Comparison of ENCODE assay signal across 8 cellular contexts in genomic region chr12:46383654-46384450, GRCh38. TPM values are rescaled to one million over a fixed set of nuclear protein-coding genes. Genes with fewer than 3 reads are reported as not detected.
A peak's percentile ranks its signal among the peaks of the same experiment; 100 is the strongest.
DNase-seq lines count a peak whose midpoint lies in the region; ATAC-seq and TF ChIP-seq lines count a peak whose summit lies in the region.

No MANE protein-coding gene starts in this region.

- peak overlapping the region; percentile 89 for H3K9ac ChIP-seq in HCT116 (ENCODE audit: low read length)
- peak overlapping the region; percentile 94 for H3K9ac ChIP-seq in mammary epithelial cell (ENCODE audit: insufficient read depth, low read length)

- DNase-seq in GM12864 (ENCODE audit: low read depth) (no peak), HCT116 (ENCODE audit: low read depth, low spot score) (peak; percentile 62), NAMALWA (ENCODE audit: low spot score) (peak; percentile 81), mammary epithelial cell (peak; percentile 86), kidney epithelial cell (ENCODE audit: low read depth) (no peak), cortex of kidney (lab: John Stamatoyannopoulos, UW) (no peak)
- DNase-seq in stimulated activated CD4-positive, alpha-beta T cell treated with anti-CD3 and anti-CD28 coated beads, Interleukin-15, amount 100 ng/mL, for 1 hour (ENCODE audit: low read depth in 1 of 2, low spot score in 1 of 2) = peak; percentile 34 to 45

- H3K4me2 ChIP-seq in HCT116 (ENCODE audit: low read length) = peak overlapping the region; percentile 90
- H3K4me2 ChIP-seq in mammary epithelial cell (ENCODE audit: insufficient read depth, low read depth, low read length) = peak overlapping the region; percentile 77

- in situ Hi-C loops in mammary epithelial cell (cut with MboI; ENCODE audit: low sequenced_read_pairs in 2 of 2) = loop anchor here (10.0 to 25.0 kb wide), 3 partner anchors 161 to 281 kb away; no protein-coding TSS in a partner anchor

- RAD21 ChIA-PET in HCT116 (lab: Charles Lee; ENCODE audit: low non-redundant PET in 1 of 2, low total read pairs in 2 of 2, uncharacterized antibody in 2 of 2, unreplicated experiment in 2 of 2) = interaction anchor here in 1 of 2 experiments (1.0 kb wide), 1 partner anchor 278 kb away, joined by 3 read pairs; no protein-coding TSS in a partner anchor

- no peaks in the 10 kb centered on the region for H3K36me3 ChIP-seq in HCT116 (ENCODE audit: control insufficient read depth in 1 of 2, insufficient read depth in 2 of 2, low read length in 2 of 2)
- H3K36me3 ChIP-seq in mammary epithelial cell (ENCODE audit: insufficient read depth, low read length) = no peaks in the 10 kb centered on the region
- no peaks in the 10 kb centered on the region for H3K36me3 ChIP-seq in kidney epithelial cell (ENCODE audit: control insufficient read depth, insufficient read depth, low read length)

- POLR2A ChIA-PET in HCT116 (lab: Charles Lee) = interaction anchor here (0.8 to 1.3 kb wide), 3 partner anchors 9 to 48 kb away, joined by 3 to 4 read pairs (median 3); no protein-coding TSS in a partner anchor

- H3K4me1 ChIP-seq in HCT116 (ENCODE audit: control insufficient read depth in 1 of 2, insufficient read depth in 2 of 2, low read length in 2 of 2) (peaks cover 54 to 61% of the 10 kb centered on the region in 2 experiments), mammary epithelial cell (ENCODE audit: insufficient read depth, low read length) (peaks cover 56% of the 10 kb centered on the region)

- no peaks in the 10 kb centered on the region for H4K20me1 ChIP-seq in HCT116 (ENCODE audit: insufficient read depth)
- no peaks in the 10 kb centered on the region for H4K20me1 ChIP-seq in mammary epithelial cell (ENCODE audit: insufficient read depth, low read length)

- H3K9me2 ChIP-seq in HCT116 (ENCODE audit: insufficient read depth) = no peaks in the 10 kb centered on the region

- no peaks in the 10 kb centered on the region for H3K27me3 ChIP-seq in HCT116 (ENCODE audit: insufficient read depth, low read length)
- H3K27me3 ChIP-seq in mammary epithelial cell (ENCODE audit: insufficient read depth, low read length) = no peaks in the 10 kb centered on the region
- H3K27me3 ChIP-seq in kidney epithelial cell (ENCODE audit: control insufficient read depth, insufficient read depth, low read length) = no peaks in the 10 kb centered on the region

- BruUV-seq in HCT116 (replicated peaks; lab: Mats Ljungman, UMichigan) (TSS peak; percentile 65), mammary epithelial cell (replicated peaks; lab: Mats Ljungman, UMichigan) (TSS peak; percentile 71)

- peak; percentile 30; the same call in 1 of the 2 replicates for TF ChIP-seq RAD21 in HCT116 (IDR thresholded peaks at IDR 0.05; ENCODE audit: low read depth)

- H3K9me3 ChIP-seq in HCT116 (ENCODE audit: control insufficient read depth in 1 of 2, insufficient read depth in 1 of 2, low read depth in 1 of 2, low read length in 2 of 2) = no peaks in the 10 kb centered on the region
- H3K9me3 ChIP-seq in mammary epithelial cell (replicated peaks; ENCODE audit: insufficient read depth, low read length) = no peaks in the 10 kb centered on the region

- TF ChIP-seq CTCF in GM12864 (IDR thresholded peaks at IDR 0.05; ENCODE audit: low read depth, low read length, missing control alignments) (no peak), HCT116 (IDR thresholded peaks at IDR 0.05 in 2 of 3, conservative IDR thresholded peaks at IDR 0.05 in 1 of 3; ENCODE audit: borderline replicate concordance in 1 of 3, insufficient read depth in 1 of 3, low read depth in 2 of 3, low read length in 2 of 3) (no peak), VCaP (conservative IDR thresholded peaks at IDR 0.05) (no peak), mammary epithelial cell (conservative IDR thresholded peaks at IDR 0.05 in 1 of 2, IDR thresholded peaks at IDR 0.05 in 1 of 2; ENCODE audit: extremely low read depth in 1 of 2, insufficient read depth in 1 of 2, low read depth in 1 of 2, low read length in 2 of 2) (peak in 1 of 2 donors; percentile 18), kidney epithelial cell (IDR thresholded peaks at IDR 0.05; ENCODE audit: insufficient read depth, low read length, poor library complexity, severe bottlenecking) (no peak)

- peaks cover 24% of the 10 kb centered on the region for H3K79me2 ChIP-seq in HCT116 (ENCODE audit: insufficient read depth, low read length)
- peaks cover 12% of the 10 kb centered on the region for H3K79me2 ChIP-seq in mammary epithelial cell (ENCODE audit: insufficient read depth, low read length)

- H3K27ac ChIP-seq in HCT116 (ENCODE audit: low read depth, low read length) = peak overlapping the region; percentile 94
- peak overlapping the region; percentile 99 for H3K27ac ChIP-seq in VCaP
- peak overlapping the region; percentile 96 for H3K27ac ChIP-seq in mammary epithelial cell (ENCODE audit: insufficient read depth, low read depth, low read length)

- 2% methylated on average over 21 of the region's 47 CpGs for WGBS in mammary epithelial cell (ENCODE audit: low coverage, missing lambda C conversion rate)

- CTCF ChIA-PET in HCT116 (lab: Charles Lee) (no interaction called here), mammary epithelial cell (lab: Charles Lee; ENCODE audit: low non-redundant PET) (no interaction called here)

- intact Hi-C loops in HCT116 (cut with micrococcal nuclease) = loop anchor here (1.0 kb wide), 2 partner anchors 12 to 46 kb away; partner anchors contain the start of gene SLC38A2
- intact Hi-C loops in mammary epithelial cell (cut with micrococcal nuclease) = loop anchor here (1.0 kb wide), 4 partner anchors 12 to 164 kb away; partner anchors contain the start of gene SLC38A2

- dilution Hi-C loops in mammary epithelial cell (cut with HindIII; ENCODE audit: low sequenced_read_pairs) = no loop called here

- H3K4me3 ChIP-seq in GM12864 (ENCODE audit: low read depth, low read length) (peak overlapping the region; percentile 74), HCT116 (replicated peaks in 1 of 2; ENCODE audit: low read depth in 1 of 2, low read length in 2 of 2) (peak overlapping the region; percentile 68 to 74), mammary epithelial cell (replicated peaks in 1 of 3; ENCODE audit: insufficient read depth in 1 of 3, low read depth in 2 of 3, low read length in 3 of 3) (peak overlapping the region; percentile 60 to 68 (median 64)), kidney epithelial cell (ENCODE audit: low read depth, low read length) (peak overlapping the region; percentile 71)

- ATAC-seq in HCT116 = peak; percentile 69

- TF ChIP-seq POLR2A in HCT116 (IDR thresholded peaks at IDR 0.05; ENCODE audit: borderline replicate concordance, extremely low read depth, insufficient read depth, insufficient read length) = peak; percentile 44

- H2AFZ ChIP-seq in HCT116 (ENCODE audit: low read depth, low read length, poor library complexity, severe bottlenecking) (no peak overlapping the region), mammary epithelial cell (ENCODE audit: low read depth, low read length) (peak overlapping the region; percentile 37)

TF ChIP-seq in HCT116, 20 proteins besides CTCF, POLR2A, EP300 and RAD21:
- TF ChIP-seq ZNF274 (IDR thresholded peaks at IDR 0.05; ENCODE audit: low read depth, low read length) = no peak
- peak; percentile 79 for TF ChIP-seq POLR2AphosphoS5 (IDR thresholded peaks at IDR 0.05; ENCODE audit: low read depth, low read length)
- no peak for TF ChIP-seq YY1 (IDR thresholded peaks at IDR 0.05; ENCODE audit: extremely low read depth, insufficient replicate concordance, low read depth, low read length)
- TF ChIP-seq EGR1 (IDR thresholded peaks at IDR 0.05; ENCODE audit: low read depth) = peak; percentile 74
- no peak for TF ChIP-seq ATF3 (IDR thresholded peaks at IDR 0.05)
- no peak; the same call in 1 of the 2 replicates for TF ChIP-seq SIN3A (IDR thresholded peaks at IDR 0.05; ENCODE audit: low read depth)
- 0 out of 2 replicates have a peak, but pooled peaks have one; percentile 15 for TF ChIP-seq JUND (IDR thresholded peaks at IDR 0.05)
- no peak for TF ChIP-seq MAX (IDR thresholded peaks at IDR 0.05)
- 0 out of 2 replicates have a peak, but pooled peaks have one; percentile 1 for TF ChIP-seq SP1 (IDR thresholded peaks at IDR 0.05; ENCODE audit: low read depth)

RNA-seq across cellular contexts. Expression of gene SLC38A2, which starts 11.3 kb away (rescaled TPM):
- 1,049 TPM for total RNA-seq in HCT116 (2021; ENCODE audit: unreplicated experiment)
- 307 and 350 TPM in 2 replicates for polyA plus RNA-seq in HCT116 (2012)
- total RNA-seq in mammary epithelial cell = 100 to 1,000 TPM; 774 to 995 TPM
- polyA plus RNA-seq in mammary epithelial cell = 153 TPM
- 348 TPM for polyA minus RNA-seq in mammary epithelial cell
- total RNA-seq in kidney epithelial cell = 263 and 291 TPM in 2 replicates

Comparison
In these comparisons a context has a peak if more than half of its experiments do, and no peak if none do; other contexts are left out.
1. DNase-seq: peak in HCT116 (single experiment), NAMALWA (single experiment), mammary epithelial cell (single experiment) and stimulated activated CD4-positive, alpha-beta T cell treated with anti-CD3 and anti-CD28 coated beads, Interleukin-15, amount 100 ng/mL, for 1 hour (2 of 2); none in GM12864 (single experiment), kidney epithelial cell (single experiment) and cortex of kidney (single experiment).
2. Peak in every context shown above with its lines, with median percentiles within 50 percentile points of each other: H3K4me3 ChIP-seq and H3K27ac ChIP-seq.